In genomic region chrX:47836164-47837072, GRCh38 we compare ENCODE assay signal across 1 cellular context.
TF ChIP-seq lines count a peak whose summit lies in the region.

TSS of gene ZNF81 (plus strand) at chrX:47836902. CDS start at chrX:47846268, 9,366 bp downstream.

TF ChIP-seq in WTC11, 78 proteins besides CTCF, POLR2A, EP300 and RAD21 (continued from another document):
- TF ChIP-seq ARID4B (CRISPR knock-in tag; IDR thresholded peaks at IDR 0.05; ENCODE audit: borderline replicate concordance) (no peak), CREM (CRISPR knock-in tag; IDR thresholded peaks at IDR 0.05) (no peak), TP53 (CRISPR knock-in tag; IDR thresholded peaks at IDR 0.05) (no peak), KAT7 (CRISPR knock-in tag; IDR thresholded peaks at IDR 0.05; ENCODE audit: borderline replicate concordance) (no peak), ZNF532 (CRISPR knock-in tag; IDR thresholded peaks at IDR 0.05; ENCODE audit: borderline replicate concordance) (no peak), FOXP1 (CRISPR knock-in tag; IDR thresholded peaks at IDR 0.05; ENCODE audit: borderline replicate concordance) (no peak), NR2C2 (CRISPR knock-in tag; IDR thresholded peaks at IDR 0.05) (no peak), SP1 (CRISPR knock-in tag; conservative IDR thresholded peaks at IDR 0.05) (peak; percentile 47; the same call in 1 of the 2 replicates)
